19 cellular contexts compared by ENCODE assay signal in genomic region chr10:131177431-131178327, GRCh38.
DNase-seq lines count a peak whose midpoint lies in the region; ATAC-seq, FAIRE-seq and TF ChIP-seq lines count a peak whose summit lies in the region.
"Had no signal": no experiment of that assay in that cellular context is flagged by ENCODE, and none has a peak within 500 bp of the region (broad histone marks: within the 10 kb centered on the region; RNA-seq: fewer than 3 reads in every experiment).

No MANE protein-coding gene starts in this region.

- peak overlapping the region in 2 of 11 experiments; percentile 53; a peak in 2 of 22 replicates for H3K9ac ChIP-seq in BLaER1 treated with 17β-estradiol and CSF1 and Interleukin-3, amounts not matched to agents 10 nM and 100 nM
- H3K9ac ChIP-seq in kidney (ENCODE audit: low read length in 2 of 2): no peak overlapping the region

- ATAC-seq in sciatic nerve (peak; percentile 39), left cardiac atrium (no peak), HG03095 (IDR thresholded peaks at IDR 0.05; ENCODE audit: unreplicated experiment) (no peak)
- ATAC-seq: activated naive CD4-positive, alpha-beta T cell treated with anti-CD3 and anti-CD28 coated beads, Interleukin-2, amount 50 U/mL, for 72 hours; activated T-cell treated with anti-CD3 and anti-CD28 coated beads, Interleukin-2, amount 50 U/mL, for 72 hours; stimulated activated naive B cell treated with anti-CD40 and anti-IgM and Interleukin-4, amounts not matched to agents 10 μg/mL and 1 μg/mL and 100 μg/mL, for 72 hours had no signal

- peak overlapping the region; percentile 77 to 98 (median 89); a peak in 19 of 22 replicates for H3K4me2 ChIP-seq in BLaER1 treated with 17β-estradiol and CSF1 and Interleukin-3, amounts not matched to agents 10 nM and 100 nM
- H3K4me2 ChIP-seq: smooth muscle cell had no signal

- peaks cover 0 to 10% (median 0%) of the 10 kb centered on the region in 11 experiments; a peak in 1 of 22 replicates for H4K20me1 ChIP-seq in BLaER1 treated with 17β-estradiol and CSF1 and Interleukin-3, amounts not matched to agents 10 nM and 100 nM

- peaks cover 0 to 41% (median 0%) of the 10 kb centered on the region in 11 experiments; a peak in 6 of 22 replicates for H3K27me3 ChIP-seq in BLaER1 treated with 17β-estradiol and CSF1 and Interleukin-3, amounts not matched to agents 10 nM and 100 nM
- H3K27me3 ChIP-seq: neutrophil had no signal

- no peak for FAIRE-seq in kidney (lab: Jason Lieb, UNC)
- FAIRE-seq: islet of Langerhans had no signal

- TF ChIP-seq CTCF in kidney (IDR thresholded peaks at IDR 0.05; ENCODE audit: borderline replicate concordance, extremely low read depth, insufficient read depth): no peak

- no peaks in the 10 kb centered on the region for H3K36me3 ChIP-seq in BLaER1 treated with 17β-estradiol and CSF1 and Interleukin-3, amounts not matched to agents 10 nM and 100 nM
- H3K36me3 ChIP-seq in kidney (ENCODE audit: control insufficient read depth in 1 of 2, insufficient read depth in 2 of 2, low read length in 2 of 2): peaks cover 0 to 3% of the 10 kb centered on the region in 2 donors
- H3K36me3 ChIP-seq: neutrophil had no signal

- H3K4me3 ChIP-seq in BLaER1 treated with 17β-estradiol and CSF1 and Interleukin-3, amounts not matched to agents 10 nM and 100 nM: no peak overlapping the region
- no peak overlapping the region for H3K4me3 ChIP-seq in kidney (ENCODE audit: low read length in 2 of 2)
- H3K4me3 ChIP-seq: smooth muscle cell had no signal

- peak; percentile 17 for DNase-seq in NCI-H2171 (lab: John Stamatoyannopoulos, UW)
- DNase-seq in kidney: peak; percentile 65
- DNase-seq in sciatic nerve (ENCODE audit: low spot score): no peak
- DNase-seq in DMS 273 treated with DMSO at 0.1 percent for 48 hours (lab: John Stamatoyannopoulos, UW): no peak
- DNase-seq in left cardiac atrium: no peak
- DNase-seq in C1 segment of cervical spinal cord (lab: John Stamatoyannopoulos, UW): no peak
- DNase-seq: activated CD4-positive, CD25-positive, alpha-beta regulatory T cell treated with anti-CD3 and anti-CD28 coated beads, Interleukin-2, amount 50 U/mL, for 72 hours; activated T-cell treated with anti-CD3 and anti-CD28 coated beads, Interleukin-2, amount 50 U/mL, for 72 hours; anterior cingulate cortex; KG1; MM.1S; stimulated activated CD4-positive, alpha-beta T cell treated with anti-CD3 and anti-CD28 coated beads, Interleukin-4, amount 100 ng/mL, for 1 hour; stimulated activated naive B cell treated with anti-CD40 and anti-IgM and Interleukin-4, amounts not matched to agents 10 μg/mL and 1 μg/mL and 100 μg/mL, for 72 hours had no signal

- peaks cover 0 to 7% (median 0%) of the 10 kb centered on the region in 11 experiments; a peak in 4 of 22 replicates for H3K9me3 ChIP-seq in BLaER1 treated with 17β-estradiol and CSF1 and Interleukin-3, amounts not matched to agents 10 nM and 100 nM (replicated peaks in 1 of 11)
- peaks cover 0 to 6% of the 10 kb centered on the region in 2 donors for H3K9me3 ChIP-seq in kidney (ENCODE audit: control insufficient read depth in 1 of 2, low read length in 2 of 2)
- H3K9me3 ChIP-seq: neutrophil had no signal

- peak overlapping the region in 2 of 11 experiments; percentile 27 to 51; a peak in 1 of 22 replicates for H3K27ac ChIP-seq in BLaER1 treated with 17β-estradiol and CSF1 and Interleukin-3, amounts not matched to agents 10 nM and 100 nM
- H3K27ac ChIP-seq in kidney (ENCODE audit: low read depth in 2 of 2, low read length in 2 of 2): no peak overlapping the region
- H3K27ac ChIP-seq: neutrophil had no signal

- peaks cover 32 to 91% (median 84%) of the 10 kb centered on the region in 10 experiments for H3K4me1 ChIP-seq in BLaER1 treated with 17β-estradiol and CSF1 and Interleukin-3, amounts not matched to agents 10 nM and 100 nM
- H3K4me1 ChIP-seq in kidney (ENCODE audit: control insufficient read depth in 1 of 2, insufficient read depth in 1 of 2, low read depth in 1 of 2, low read length in 2 of 2): no peaks in the 10 kb centered on the region

- intact Hi-C loops in kidney (cut with DNase I): no loop called here
- intact Hi-C loops in sciatic nerve (cut with DNase I): no loop called here
- intact Hi-C loops in left cardiac atrium (cut with DNase I): no loop called here

Comparison
In these comparisons a context has a peak if more than half of its experiments do, and no peak if none do; other contexts are left out.
1. DNase-seq: peak in NCI-H2171 (single experiment) and kidney (single experiment); none in sciatic nerve (single experiment), DMS 273 treated with DMSO at 0.1 percent for 48 hours (single experiment), left cardiac atrium (single experiment) and C1 segment of cervical spinal cord (0 of 14).